ENCODE assay signal across 15 cellular contexts in the genomic region with DNA sequence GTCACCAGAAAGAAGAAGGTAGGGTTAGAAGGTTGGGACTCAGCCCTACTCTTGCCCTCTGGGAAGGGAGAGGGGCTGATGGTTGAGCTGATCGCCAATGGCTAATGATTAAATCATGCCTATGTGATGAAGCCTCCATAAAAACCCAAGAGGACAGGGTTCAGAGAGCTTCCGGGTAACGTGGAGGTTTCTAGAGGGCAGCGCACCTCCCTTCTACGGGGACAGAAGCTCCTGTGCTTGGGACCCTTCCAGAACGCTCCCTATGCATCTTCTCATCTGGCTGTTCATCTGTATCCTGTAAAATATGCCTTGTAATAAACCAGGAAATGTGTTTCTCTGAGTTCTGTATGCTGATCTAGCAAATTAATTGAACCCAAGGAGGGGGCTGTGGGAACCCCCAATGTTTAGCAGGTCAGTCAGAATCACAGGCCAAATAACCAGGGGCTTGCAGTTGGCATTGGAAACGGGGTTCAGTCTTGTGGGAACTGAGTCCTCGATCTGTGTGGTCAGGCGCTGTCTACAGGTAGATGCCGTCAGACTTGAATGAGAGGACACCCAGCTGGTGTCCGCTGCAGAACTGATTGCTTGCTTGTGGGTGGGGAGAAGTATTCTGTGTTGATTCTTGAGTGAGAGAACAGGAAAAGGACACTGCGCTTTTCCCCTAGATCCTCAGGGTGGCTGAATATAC. TPM values are rescaled to one million over a fixed set of nuclear protein-coding genes. Genes with fewer than 3 reads are reported as not detected.
DNase-seq lines count a peak whose midpoint lies in the region; ATAC-seq and TF ChIP-seq lines count a peak whose summit lies in the region.
"Had no signal": no experiment of that assay in that cellular context is flagged by ENCODE, and none has a peak within 500 bp of the region (broad histone marks: within the 10 kb centered on the region; RNA-seq: fewer than 3 reads in every experiment).

No MANE protein-coding gene starts in this region.

- no peak for TF ChIP-seq POLR2A in spleen (IDR thresholded peaks at IDR 0.05)

- H3K4me1 Mint-ChIP-seq in activated naive CD4-positive, alpha-beta T cell treated with anti-CD3 and anti-CD28 coated beads, Interleukin-2, amount 10 ng/mL, durations not matched to agents 7 days and 5 days = peaks cover 73% of the 10 kb centered on the region

- DNase-seq in activated naive CD4-positive, alpha-beta T cell treated with anti-CD3 and anti-CD28 coated beads, Interleukin-2, amount 10 ng/mL, durations not matched to agents 7 days and 5 days = no peak
- DNase-seq in activated naive CD4-positive, alpha-beta T cell treated with Interleukin-2 at 50 U/mL for 16 hours = no peak
- DNase-seq in OCI-LY7 (ENCODE audit: low spot score) (no peak), coronary artery (ENCODE audit: low spot score) (peak; percentile 65), spleen (peak; percentile 70), upper lobe of right lung (no peak)
- no peak for DNase-seq in activated effector memory CD4-positive, alpha-beta T cell treated with Interleukin-2 at 50 U/mL for 16 hours
- DNase-seq: NCI-H1436, NCI-H345 had no signal

- TF ChIP-seq CTCF in OCI-LY7 (conservative IDR thresholded peaks at IDR 0.05; ENCODE audit: low read length) (no peak), coronary artery (IDR thresholded peaks at IDR 0.05) (no peak), spleen (IDR thresholded peaks at IDR 0.05 in 8 of 11, conservative IDR thresholded peaks at IDR 0.05 in 3 of 11) (no peak), upper lobe of right lung (IDR thresholded peaks at IDR 0.05) (no peak)

- POLR2A ChIA-PET in OCI-LY7 (lab: Charles Lee) = no interaction called here

- H3K27ac ChIP-seq in OCI-LY7 (ENCODE audit: low read depth, low read length, poor library complexity, severe bottlenecking) (no peak overlapping the region), coronary artery (peak overlapping the region in 1 of 2 donors; percentile 20), spleen (peak overlapping the region in 7 of 8 donors; percentile 26 to 86 (median 65)), upper lobe of right lung (no peak overlapping the region)
- H3K27ac ChIP-seq: SJSA1, skin epidermis had no signal

- H4K20me1 ChIP-seq in OCI-LY7 (ENCODE audit: insufficient read depth, low read length) = no peaks in the 10 kb centered on the region

- peak overlapping the region; percentile 91 for H3K27ac Mint-ChIP-seq in activated naive CD4-positive, alpha-beta T cell treated with anti-CD3 and anti-CD28 coated beads, Interleukin-2, amount 10 ng/mL, durations not matched to agents 7 days and 5 days

- no TSS peak for BruUV-seq in OCI-LY7 (replicated peaks; lab: Mats Ljungman, UMichigan)

- H3K4me2 ChIP-seq in OCI-LY7 (ENCODE audit: low read length) = no peak overlapping the region

- H3K9me3 Mint-ChIP-seq in activated naive CD4-positive, alpha-beta T cell treated with anti-CD3 and anti-CD28 coated beads, Interleukin-2, amount 10 ng/mL, durations not matched to agents 7 days and 5 days = peaks cover 13% of the 10 kb centered on the region

- peaks cover 17% of the 10 kb centered on the region for H3K36me3 Mint-ChIP-seq in activated naive CD4-positive, alpha-beta T cell treated with anti-CD3 and anti-CD28 coated beads, Interleukin-2, amount 10 ng/mL, durations not matched to agents 7 days and 5 days

- peak overlapping the region; percentile 55 for H3K4me3 Mint-ChIP-seq in activated naive CD4-positive, alpha-beta T cell treated with anti-CD3 and anti-CD28 coated beads, Interleukin-2, amount 10 ng/mL, durations not matched to agents 7 days and 5 days

- no peak for ATAC-seq in upper lobe of right lung
- ATAC-seq in HG02938 (IDR thresholded peaks at IDR 0.05; ENCODE audit: unreplicated experiment) = no peak

- no peaks in the 10 kb centered on the region for H3K79me2 ChIP-seq in OCI-LY7 (ENCODE audit: insufficient read depth, low read depth, low read length)

- H3K36me3 ChIP-seq in OCI-LY7 (ENCODE audit: insufficient read depth, low read length) (no peaks in the 10 kb centered on the region), spleen (no peaks in the 10 kb centered on the region), upper lobe of right lung (no peaks in the 10 kb centered on the region)
- H3K36me3 ChIP-seq: adrenal gland, SJSA1 had no signal

- CTCF ChIA-PET in activated naive CD4-positive, alpha-beta T cell treated with anti-CD3 and anti-CD28 coated beads, Interleukin-2, amount 10 ng/mL, durations not matched to agents 7 days and 5 days (lab: Charles Lee) = interaction anchor here (0.8 kb wide), 1 partner anchor 114 kb away, joined by 3 read pairs; no protein-coding TSS in a partner anchor
- CTCF ChIA-PET in OCI-LY7 (lab: Charles Lee; ENCODE audit: unreplicated experiment) = no interaction called here

- peaks cover 66% of the 10 kb centered on the region for H3K4me1 ChIP-seq in OCI-LY7 (ENCODE audit: insufficient read depth, low read length, poor library complexity, severe bottlenecking)
- peaks cover 28 to 85% (median 64%) of the 10 kb centered on the region in 6 donors for H3K4me1 ChIP-seq in spleen
- peaks cover 23% of the 10 kb centered on the region for H3K4me1 ChIP-seq in upper lobe of right lung
- H3K4me1 ChIP-seq: SJSA1 had no signal

- H3K27me3 Mint-ChIP-seq in activated naive CD4-positive, alpha-beta T cell treated with anti-CD3 and anti-CD28 coated beads, Interleukin-2, amount 10 ng/mL, durations not matched to agents 7 days and 5 days = peaks cover 13% of the 10 kb centered on the region

- WGBS in spleen, 5 donors = 76 to 90% (median 82%) methylated on average over 12 of the region's 12 CpGs

- H2AFZ ChIP-seq in OCI-LY7 (ENCODE audit: low read length) = peak overlapping the region; percentile 66; the same call in 1 of the 2 replicates

- H3K4me3 ChIP-seq in OCI-LY7 (ENCODE audit: low read depth, low read length, poor library complexity, severe bottlenecking) (no peak overlapping the region), coronary artery (no peak overlapping the region), spleen (peak overlapping the region in 1 of 8 donors; percentile 28), upper lobe of right lung (no peak overlapping the region)
- H3K4me3 ChIP-seq: adrenal gland, SJSA1, skin epidermis had no signal

- intact Hi-C loops in OCI-LY7 (cut with micrococcal nuclease; ENCODE audit: unreplicated experiment) (loop anchor here (5.0 kb wide), 1 partner anchor 92 kb away; no protein-coding TSS in a partner anchor), spleen (cut with DNase I; ENCODE audit: low total_unique reads) (no loop called here), upper lobe of right lung (cut with DNase I) (no loop called here)

- H3K27me3 ChIP-seq in spleen (replicated peaks in 1 of 7) (no peaks in the 10 kb centered on the region), upper lobe of right lung (no peaks in the 10 kb centered on the region)
- H3K27me3 ChIP-seq: adrenal gland, SJSA1 had no signal

- H3K9me2 ChIP-seq in OCI-LY7 (ENCODE audit: insufficient read depth, low read length) = no peaks in the 10 kb centered on the region

- no peaks in the 10 kb centered on the region for H3K9me3 ChIP-seq in OCI-LY7 (ENCODE audit: low read length)
- H3K9me3 ChIP-seq in spleen = no peaks in the 10 kb centered on the region
- no peaks in the 10 kb centered on the region for H3K9me3 ChIP-seq in upper lobe of right lung
- H3K9me3 ChIP-seq: adrenal gland, SJSA1 had no signal

RNA-seq across cellular contexts. Expression of gene HTT-AS, which starts 29.4 kb away (rescaled TPM):
- not detected in 2 replicates for total RNA-seq in OCI-LY7 (2014; rRNA removed; shearing (Covaris generic))
- not detected in 2 replicates for total RNA-seq in OCI-LY7 (2022)
- total RNA-seq in spleen = not detected
- not detected for polyA plus RNA-seq in spleen
- not detected for total RNA-seq in upper lobe of right lung
- total RNA-seq: adrenal gland, mucosa of gallbladder, SJSA1, ureter had no signal
- polyA plus RNA-seq: adrenal gland had no signal

RNA-seq across cellular contexts. Expression of gene HTT, which starts 29.5 kb away (rescaled TPM):
- 36.4 and 41.2 TPM in 2 replicates for total RNA-seq in OCI-LY7 (2014; rRNA removed; shearing (Covaris generic))
- total RNA-seq in OCI-LY7 (2022) (91.3 and 108 TPM in 2 replicates), spleen (100 to 1,000 TPM in 2 of 7 donors, 10 to 100 TPM in 5; 58.6 to 124 (median 92.2) TPM), upper lobe of right lung (73.6 TPM)
- 10 to 100 TPM in 2 of 3 donors, 1 to 10 TPM in 1; 10.0 to 24.4 (median 14.7) TPM for polyA plus RNA-seq in spleen

Comparison
In these comparisons a context has a peak if more than half of its experiments do, and no peak if none do; other contexts are left out.
1. DNase-seq: peak in coronary artery (single experiment) and spleen (single experiment); none in activated naive CD4-positive, alpha-beta T cell treated with anti-CD3 and anti-CD28 coated beads, Interleukin-2, amount 10 ng/mL, durations not matched to agents 7 days and 5 days (single experiment), activated naive CD4-positive, alpha-beta T cell treated with Interleukin-2 at 50 U/mL for 16 hours (single experiment), OCI-LY7 (single experiment), upper lobe of right lung (single experiment) and activated effector memory CD4-positive, alpha-beta T cell treated with Interleukin-2 at 50 U/mL for 16 hours (single experiment).
2. H3K27ac ChIP-seq: peak in spleen (7 of 8); none in OCI-LY7 (single experiment) and upper lobe of right lung (single experiment).